Comparison of ENCODE assay signal across 24 cellular contexts in the genomic region with DNA sequence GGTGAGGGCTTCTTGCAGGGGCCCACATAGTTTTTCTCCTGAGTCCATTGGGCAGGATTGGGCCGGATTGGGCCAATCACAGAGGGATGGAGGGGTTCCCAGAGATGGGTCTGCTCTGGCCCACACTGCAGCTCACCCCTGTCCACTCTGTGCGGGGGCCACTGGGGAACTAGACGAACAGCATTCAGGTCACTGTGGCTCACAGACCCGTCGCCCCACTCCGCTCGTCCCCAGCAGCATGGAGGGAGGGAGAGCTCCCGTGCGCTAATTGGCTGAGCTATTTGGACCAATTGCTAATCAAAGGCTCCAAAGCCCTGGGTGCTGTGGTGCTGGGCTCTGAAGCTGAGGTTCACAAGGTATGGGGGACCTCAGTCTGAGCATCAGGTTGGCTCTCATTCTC. TPM values are rescaled to one million over a fixed set of nuclear protein-coding genes. Genes with fewer than 3 reads are reported as not detected.
A peak's percentile ranks its signal among the peaks of the same experiment; 100 is the strongest.
DNase-seq lines count a peak whose midpoint lies in the region; ATAC-seq, FAIRE-seq and TF ChIP-seq lines count a peak whose summit lies in the region.
"Had no signal": no experiment of that assay in that cellular context is flagged by ENCODE, and none has a peak within 500 bp of the region (broad histone marks: within the 10 kb centered on the region; RNA-seq: fewer than 3 reads in every experiment).

No MANE protein-coding gene starts in this region.

- no peak overlapping the region for H3K18ac ChIP-seq in trophoblast cell (ENCODE audit: low read length)

- H3K9me3 ChIP-seq in hepatocyte (ENCODE audit: low read depth) (no peaks in the 10 kb centered on the region), trophoblast cell (ENCODE audit: insufficient read depth, low read depth, low read length) (no peaks in the 10 kb centered on the region), psoas muscle (no peaks in the 10 kb centered on the region)
- H3K9me3 ChIP-seq: BLaER1, Caco-2, HAP-1 had no signal

- no peak overlapping the region for H3K4me2 ChIP-seq in hepatocyte
- no peak overlapping the region for H3K4me2 ChIP-seq in trophoblast cell (ENCODE audit: low read length)
- H3K4me2 ChIP-seq: BLaER1 had no signal

- no peak; the same call in 1 of the 2 replicates for TF ChIP-seq POLR2A in GM12891 (IDR thresholded peaks at IDR 0.05; ENCODE audit: low read depth, low read length)

- no peaks in the 10 kb centered on the region for H3K27me3 ChIP-seq in hepatocyte
- no peaks in the 10 kb centered on the region for H3K27me3 ChIP-seq in trophoblast cell (ENCODE audit: insufficient read depth, low read length)
- H3K27me3 ChIP-seq in psoas muscle (ENCODE audit: insufficient read depth in 3 of 3, low read length in 2 of 3): no peaks in the 10 kb centered on the region
- H3K27me3 ChIP-seq: BLaER1 had no signal

- CTCF ChIA-PET in RWPE1 (lab: Yijun Ruan, JAX): no interaction called here

- no peak overlapping the region for H3K23ac ChIP-seq in trophoblast cell (ENCODE audit: low read length)

- no peaks in the 10 kb centered on the region for H3K9me2 ChIP-seq in hepatocyte (replicated peaks; ENCODE audit: insufficient read depth)

- TF ChIP-seq CTCF in RWPE1 (conservative IDR thresholded peaks at IDR 0.05; ENCODE audit: low read depth): no peak
- no peak for TF ChIP-seq CTCF in hepatocyte (IDR thresholded peaks at IDR 0.05; ENCODE audit: poor library complexity)
- TF ChIP-seq CTCF in psoas muscle (IDR thresholded peaks at IDR 0.05): no peak

- no peak overlapping the region for H4K8ac ChIP-seq in trophoblast cell (ENCODE audit: low read depth, low read length)

- ATAC-seq in psoas muscle: no peak
- ATAC-seq: CD8-positive, alpha-beta T cell; GM12878 had no signal

- no peak overlapping the region for H3K9ac ChIP-seq in trophoblast cell (ENCODE audit: low read length)
- H3K9ac ChIP-seq: BLaER1 had no signal

- intact Hi-C loops in psoas muscle (cut with DNase I): no loop called here

- H3K4me3 ChIP-seq in hepatocyte: no peak overlapping the region
- H3K4me3 ChIP-seq in trophoblast cell (ENCODE audit: low read depth, low read length): no peak overlapping the region
- no peak overlapping the region for H3K4me3 ChIP-seq in psoas muscle
- H3K4me3 ChIP-seq: BLaER1, GM12878, HAP-1 had no signal

- no peak overlapping the region for H2BK120ac ChIP-seq in trophoblast cell (ENCODE audit: insufficient read depth, low read length, poor library complexity)

- peaks cover 95% of the 10 kb centered on the region for H3K79me2 ChIP-seq in hepatocyte
- H3K79me2 ChIP-seq in trophoblast cell (ENCODE audit: control insufficient read depth, insufficient read depth, low read length, poor library complexity): peaks cover 4% of the 10 kb centered on the region

- H2AFZ ChIP-seq in hepatocyte (no peak overlapping the region), trophoblast cell (ENCODE audit: insufficient read depth, low read length, poor library complexity) (no peak overlapping the region)

- FAIRE-seq in GM12891 (lab: Jason Lieb, UNC): no peak
- FAIRE-seq: A204.1, GM12878, GM18507, H54 had no signal

- H2BK12ac ChIP-seq in trophoblast cell (ENCODE audit: low read length): no peak overlapping the region

- peaks cover 25% of the 10 kb centered on the region for H4K20me1 ChIP-seq in hepatocyte (ENCODE audit: insufficient read depth, poor library complexity, severe bottlenecking)

- POLR2A ChIA-PET in RWPE1 (lab: Yijun Ruan, JAX; ENCODE audit: low non-redundant PET): interaction anchor here (0.6 kb wide), 1 partner anchor 27 kb away, joined by 3 read pairs; no protein-coding TSS in a partner anchor

- no peak overlapping the region for H2AK5ac ChIP-seq in trophoblast cell (ENCODE audit: low read length)

- H3K4ac ChIP-seq in trophoblast cell (ENCODE audit: low read depth, low read length): peak overlapping the region; percentile 65

- H3K4me1 ChIP-seq in hepatocyte (ENCODE audit: insufficient read depth) (no peaks in the 10 kb centered on the region), trophoblast cell (ENCODE audit: control insufficient read depth in 1 of 2, insufficient read depth in 2 of 2, low read length in 2 of 2) (no peaks in the 10 kb centered on the region), psoas muscle (no peaks in the 10 kb centered on the region)
- H3K4me1 ChIP-seq: Caco-2, HAP-1 had no signal

- DNase-seq in GM12891 (ENCODE audit: insufficient read length, low spot score) (no peak), RWPE1 (ENCODE audit: low spot score) (no peak), hepatocyte (ENCODE audit: low spot score) (peak; percentile 2), trophoblast cell (no peak), A172 (ENCODE audit: low spot score) (no peak), psoas muscle (no peak), pons (ENCODE audit: low spot score) (no peak)
- DNase-seq in activated CD8-positive, alpha-beta memory T cell treated with anti-CD3 and anti-CD28 coated beads for 24 hours: no peak
- DNase-seq: Caco-2; CD4-positive, CD25-positive, alpha-beta regulatory T cell; CD8-positive, alpha-beta T cell; DMS153; DMS79; EL; GDM1; GOT3; HFFc6 had no signal

- H3K14ac ChIP-seq in trophoblast cell (ENCODE audit: low read length): no peak overlapping the region

- H2BK5ac ChIP-seq in trophoblast cell (ENCODE audit: low read depth, low read length, poor library complexity): no peak overlapping the region

- no peak overlapping the region for H4K91ac ChIP-seq in trophoblast cell (ENCODE audit: low read depth, low read length)

- H3K79me1 ChIP-seq in trophoblast cell (ENCODE audit: low read length): no peaks in the 10 kb centered on the region

- 90% methylated on average over 9 of the region's 9 CpGs for WGBS in hepatocyte (ENCODE audit: low lambda C conversion rate, missing lambda C conversion rate)
- WGBS in trophoblast cell (ENCODE audit: extremely low coverage, insufficient coverage, insufficient read length): no CpG with 5 or more reads among the region's 9 CpGs
- 93 to 98% (median 94%) methylated on average over 9 of the region's 9 CpGs for WGBS in psoas muscle, 3 donors

- no peak overlapping the region for H4K12ac ChIP-seq in trophoblast cell (ENCODE audit: low read depth, low read length)

- H3K27ac ChIP-seq in RWPE1 (peak overlapping the region; percentile 51), hepatocyte (no peak overlapping the region), trophoblast cell (ENCODE audit: low read depth, low read length) (no peak overlapping the region), psoas muscle (no peak overlapping the region)
- H3K27ac ChIP-seq: C4-2B had no signal

- H3K36me3 ChIP-seq in hepatocyte (replicated peaks; ENCODE audit: insufficient read depth, low read depth) (no peaks in the 10 kb centered on the region), trophoblast cell (ENCODE audit: control insufficient read depth in 1 of 2, insufficient read depth in 2 of 2, low read length in 2 of 2) (peaks cover 19 to 32% of the 10 kb centered on the region in 2 experiments), psoas muscle (ENCODE audit: insufficient read depth in 1 of 2, low read depth in 1 of 2) (peaks cover 0 to 4% of the 10 kb centered on the region in 2 donors)

TF ChIP-seq in GM12891, 5 proteins besides CTCF, POLR2A, EP300 and RAD21:
- TF ChIP-seq POLR2AphosphoS5 (IDR thresholded peaks at IDR 0.05; ENCODE audit: low read depth, low read length) (peak; percentile 33; the same call in 1 of the 2 replicates), POU2F2 (IDR thresholded peaks at IDR 0.05; ENCODE audit: low read depth, low read length) (no peak)
TF ChIP-seq in GM12891: peak in this region for 1.

RNA-seq across cellular contexts. Expression of gene NACC1, which starts 11.3 kb away (rescaled TPM):
- 24.0 TPM for polyA plus RNA-seq in GM12891 (2012; ENCODE audit: low read depth, missing spikeins)
- 32.6 and 35.0 TPM in 2 replicates for total RNA-seq in hepatocyte
- polyA plus RNA-seq in hepatocyte: 9.7 and 11.1 TPM in 2 replicates
- 149 and 154 TPM in 2 replicates for polyA plus RNA-seq in trophoblast cell (2013)
- 85.9 and 101 TPM in 2 replicates for total RNA-seq in A172 (2014; rRNA removed; shearing (Covaris generic))
- 10 to 100 TPM; 32.1 to 48.9 (median 37.9) TPM for total RNA-seq in psoas muscle
- 10 to 100 TPM; 11.9 to 63.4 (median 45.8) TPM for polyA plus RNA-seq in psoas muscle

RNA-seq across cellular contexts. Expression of gene TRMT1, which starts 12.8 kb away (rescaled TPM):
- polyA plus RNA-seq in GM12891 (2012; ENCODE audit: low read depth, missing spikeins): 39.2 TPM
- total RNA-seq in hepatocyte (21.0 and 31.2 TPM in 2 replicates), psoas muscle (10 to 100 TPM; 31.6 to 45.3 (median 35.1) TPM)
- polyA plus RNA-seq in hepatocyte (33.4 and 45.1 TPM in 2 replicates), psoas muscle (10 to 100 TPM; 42.3 to 87.1 (median 45.4) TPM)
- 26.6 and 28.8 TPM in 2 replicates for polyA plus RNA-seq in trophoblast cell (2013)
- 46.7 and 49.1 TPM in 2 replicates for total RNA-seq in A172 (2014; rRNA removed; shearing (Covaris generic))

RNA-seq across cellular contexts. Expression of gene STX10, which starts 20.8 kb away (rescaled TPM):
- 42.4 TPM for polyA plus RNA-seq in GM12891 (2012; ENCODE audit: low read depth, missing spikeins)
- total RNA-seq in hepatocyte: 63.4 and 66.5 TPM in 2 replicates
- polyA plus RNA-seq in hepatocyte: 82.2 and 106 TPM in 2 replicates
- 45.9 and 47.7 TPM in 2 replicates for polyA plus RNA-seq in trophoblast cell (2013)
- total RNA-seq in A172 (2014; rRNA removed; shearing (Covaris generic)): 129 and 147 TPM in 2 replicates
- 10 to 100 TPM; 18.5 to 20.4 (median 19.3) TPM for total RNA-seq in psoas muscle
- polyA plus RNA-seq in psoas muscle: 10 to 100 TPM; 34.5 to 63.3 (median 43.6) TPM

RNA-seq across cellular contexts. Expression of gene IER2, which starts 20.8 kb away (rescaled TPM):
- 61.4 TPM for polyA plus RNA-seq in GM12891 (2012; ENCODE audit: low read depth, missing spikeins)
- 64.2 and 101 TPM in 2 replicates for total RNA-seq in hepatocyte
- 325 and 369 TPM in 2 replicates for polyA plus RNA-seq in hepatocyte
- polyA plus RNA-seq in trophoblast cell (2013): 139 and 150 TPM in 2 replicates
- 37.3 and 61.1 TPM in 2 replicates for total RNA-seq in A172 (2014; rRNA removed; shearing (Covaris generic))
- 10 to 100 TPM; 16.8 to 31.2 (median 29.9) TPM for total RNA-seq in psoas muscle
- 10 to 100 TPM; 12.9 to 62.7 (median 18.2) TPM for polyA plus RNA-seq in psoas muscle

RNA-seq across cellular contexts. Expression of gene LYL1, which starts 26.7 kb away (rescaled TPM):
- 5.6 TPM for polyA plus RNA-seq in GM12891 (2012; ENCODE audit: low read depth, missing spikeins)
- 0.36 and 0.47 TPM in 2 replicates for total RNA-seq in hepatocyte
- polyA plus RNA-seq in hepatocyte: 1.0 and 1.4 TPM in 2 replicates
- polyA plus RNA-seq in trophoblast cell (2013): 0.10 and 0.16 TPM in 2 replicates
- total RNA-seq in A172 (2014; rRNA removed; shearing (Covaris generic)): not detected in 2 replicates
- total RNA-seq in psoas muscle: 1 to 10 TPM; 2.1 to 4.6 (median 3.2) TPM
- 1 to 10 TPM; 1.1 to 3.4 (median 1.1) TPM for polyA plus RNA-seq in psoas muscle
